9 cellular contexts compared by ENCODE assay signal in genomic region chr1:32352831-32353383, GRCh38. TPM values are rescaled to one million over a fixed set of nuclear protein-coding genes. Genes with fewer than 3 reads are reported as not detected.
A peak's percentile ranks its signal among the peaks of the same experiment; 100 is the strongest.
DNase-seq lines count a peak whose midpoint lies in the region; ATAC-seq and TF ChIP-seq lines count a peak whose summit lies in the region.
"Had no signal": no experiment of that assay in that cellular context is flagged by ENCODE, and none has a peak within 500 bp of the region (broad histone marks: within the 10 kb centered on the region; RNA-seq: fewer than 3 reads in every experiment).

No MANE protein-coding gene starts in this region.

- H3K4me3 Mint-ChIP-seq in IgD-negative memory B cell: peak overlapping the region; percentile 52 to 85 (median 61)
- peak overlapping the region; percentile 48 to 90 (median 79) for H3K4me3 Mint-ChIP-seq in immature natural killer cell

- no peaks in the 10 kb centered on the region for H3K36me3 ChIP-seq in adrenal gland (replicated peaks in 1 of 2)
- no peaks in the 10 kb centered on the region for H3K36me3 ChIP-seq in stomach

- H3K36me3 Mint-ChIP-seq in IgD-negative memory B cell: peaks cover 6% of the 10 kb centered on the region
- H3K36me3 Mint-ChIP-seq in immature natural killer cell: peaks cover 0 to 4% (median 0%) of the 10 kb centered on the region in 3 donors

- H3K27ac ChIP-seq in adrenal gland: peak overlapping the region; percentile 18 to 97 (median 93)
- peak overlapping the region in 3 of 5 donors; percentile 92 to 96 (median 95) for H3K27ac ChIP-seq in stomach

- no peak for TF ChIP-seq CTCF in adrenal gland (IDR thresholded peaks at IDR 0.05)
- TF ChIP-seq CTCF in stomach (IDR thresholded peaks at IDR 0.05): no peak
- no peak for TF ChIP-seq CTCF in GM10266 (IDR thresholded peaks at IDR 0.05; ENCODE audit: control insufficient read depth, insufficient read depth, low read depth, missing control alignments)

- H3K27me3 Mint-ChIP-seq in IgD-negative memory B cell (no peaks in the 10 kb centered on the region), immature natural killer cell (ENCODE audit: low read depth in 3 of 3) (peaks cover 2 to 13% (median 5%) of the 10 kb centered on the region in 3 donors)

- intact Hi-C loops in adrenal gland (cut with DNase I) (no loop called here), stomach (cut with DNase I; ENCODE audit: low total_unique reads) (no loop called here)

- H3K9me3 ChIP-seq in adrenal gland (replicated peaks in 1 of 3): no peaks in the 10 kb centered on the region
- no peaks in the 10 kb centered on the region for H3K9me3 ChIP-seq in stomach

- H3K27me3 ChIP-seq in adrenal gland (no peaks in the 10 kb centered on the region), stomach (no peaks in the 10 kb centered on the region)

- H3K4me1 Mint-ChIP-seq in IgD-negative memory B cell (peaks cover 12 to 24% (median 13%) of the 10 kb centered on the region in 3 donors), immature natural killer cell (peaks cover 44 to 45% of the 10 kb centered on the region in 2 donors)

- DNase-seq in adrenal gland (no peak), immature natural killer cell (no peak), stomach (no peak), GM10266 (ENCODE audit: extremely low spot score) (no peak), HT-29 (ENCODE audit: low spot score) (no peak)
- DNase-seq: left colon, NCI-H524 had no signal

- H3K4me1 ChIP-seq in adrenal gland (replicated peaks in 1 of 2): peaks cover 37 to 61% of the 10 kb centered on the region in 2 donors
- peaks cover 24 to 57% (median 44%) of the 10 kb centered on the region in 4 donors for H3K4me1 ChIP-seq in stomach

- no peak for TF ChIP-seq POLR2A in adrenal gland (IDR thresholded peaks at IDR 0.05)
- TF ChIP-seq POLR2A in stomach (IDR thresholded peaks at IDR 0.05): no peak

- WGBS in adrenal gland, 4 donors: 35 to 56% (median 45%) methylated on average over 2 of the region's 2 CpGs
- WGBS in stomach, 5 donors: 44 to 71% (median 67%) methylated on average over 2 of the region's 2 CpGs

- H3K4me3 ChIP-seq in adrenal gland (no peak overlapping the region), stomach (peak overlapping the region in 2 of 4 donors; percentile 75)

- TF ChIP-seq EP300 in stomach (IDR thresholded peaks at IDR 0.05): no peak

- peak overlapping the region in 2 of 3 donors; percentile 72 to 92 for H3K27ac Mint-ChIP-seq in IgD-negative memory B cell
- peak overlapping the region in 5 of 6 donors; percentile 62 to 91 (median 73) for H3K27ac Mint-ChIP-seq in immature natural killer cell

- H3K9me3 Mint-ChIP-seq in IgD-negative memory B cell (no peaks in the 10 kb centered on the region), immature natural killer cell (no peaks in the 10 kb centered on the region)

- ATAC-seq in GM18870 (IDR thresholded peaks at IDR 0.05; ENCODE audit: unreplicated experiment): no peak
- ATAC-seq: left colon had no signal

RNA-seq across cellular contexts. Expression of gene FAM229A, which starts 9.4 kb away (rescaled TPM):
- 1.7 TPM for polyA plus RNA-seq in IgD-negative memory B cell
- total RNA-seq in adrenal gland: 10 to 100 TPM in 3 of 8 donors, 1 to 10 TPM in 5; 1.3 to 12.8 (median 5.8) TPM
- 100 to 1,000 TPM in 1 of 3 donors, 10 to 100 TPM in 1, 1 to 10 TPM in 1; 1.6 to 110 (median 56.7) TPM for polyA plus RNA-seq in adrenal gland
- under 1 TPM in 2 of 3 donors, not detected in 1; 0.09 to 0.17 TPM for polyA plus RNA-seq in immature natural killer cell
- total RNA-seq in stomach: 10 to 100 TPM in 2 of 5 donors, 1 to 10 TPM in 3; 2.2 to 21.6 (median 8.8) TPM
- 10 to 100 TPM in 1 of 3 donors, 1 to 10 TPM in 2; 7.8 to 10.3 (median 8.7) TPM for polyA plus RNA-seq in stomach
- total RNA-seq in HT-29 (2014; rRNA removed; shearing (Covaris generic)): 2.6 and 12.4 TPM in 2 replicates

RNA-seq across cellular contexts. Expression of gene TSSK3, which starts 9.4 kb away (rescaled TPM):
- polyA plus RNA-seq in IgD-negative memory B cell: not detected
- total RNA-seq in adrenal gland: 1 to 10 TPM in 5 of 8 donors, under 1 TPM in 2, not detected in 1; 0.69 to 5.3 (median 2.4) TPM
- polyA plus RNA-seq in adrenal gland: 1 to 10 TPM in 2 of 3 donors, under 1 TPM in 1; 0.84 to 2.1 (median 1.2) TPM
- 1 to 10 TPM in 1 of 3 donors, not detected in 2; 2.7 TPM for polyA plus RNA-seq in immature natural killer cell
- under 1 TPM in 1 of 5 donors, not detected in 4; 0.92 TPM for total RNA-seq in stomach
- under 1 TPM in 1 of 3 donors, not detected in 2; 0.43 TPM for polyA plus RNA-seq in stomach
- total RNA-seq in HT-29 (2014; rRNA removed; shearing (Covaris generic)): 0.08 and 1.8 TPM in 2 replicates

RNA-seq across cellular contexts. Expression of gene MARCKSL1, which starts 16.9 kb away (rescaled TPM):
- polyA plus RNA-seq in IgD-negative memory B cell: 219 TPM
- total RNA-seq in adrenal gland: 10 to 100 TPM; 24.2 to 82.2 (median 50.0) TPM
- 10 to 100 TPM; 34.4 to 54.8 (median 49.2) TPM for polyA plus RNA-seq in adrenal gland
- polyA plus RNA-seq in immature natural killer cell: 10 to 100 TPM; 20.5 to 46.9 (median 27.7) TPM
- 10 to 100 TPM in 4 of 5 donors, 1 to 10 TPM in 1; 7.6 to 99.4 (median 22.9) TPM for total RNA-seq in stomach
- polyA plus RNA-seq in stomach: 100 to 1,000 TPM in 1 of 3 donors, 10 to 100 TPM in 2; 46.4 to 100 (median 95.3) TPM
- total RNA-seq in HT-29 (2014; rRNA removed; shearing (Covaris generic)): 384 TPM in 2 replicates

RNA-seq across cellular contexts. Expression of gene BSDC1, which starts 41.3 kb away (rescaled TPM):
- polyA plus RNA-seq in IgD-negative memory B cell (41.0 TPM), adrenal gland (10 to 100 TPM; 47.9 to 80.2 (median 63.9) TPM), immature natural killer cell (10 to 100 TPM; 33.9 to 50.3 (median 37.4) TPM), stomach (10 to 100 TPM; 23.8 to 39.0 (median 36.8) TPM)
- total RNA-seq in adrenal gland (100 to 1,000 TPM in 7 of 8 donors, 10 to 100 TPM in 1; 95.5 to 153 (median 112) TPM), stomach (100 to 1,000 TPM in 1 of 5 donors, 10 to 100 TPM in 4; 35.9 to 126 (median 57.6) TPM)
- 48.3 and 54.4 TPM in 2 replicates for total RNA-seq in HT-29 (2014; rRNA removed; shearing (Covaris generic))
